ENCODE assay signal across 1 cellular context in genomic region chr2:26244479-26245230, GRCh38.
TF ChIP-seq lines count a peak whose summit lies in the region.

Gene HADHA (minus strand): TSS chr2:26244632. CDS start chr2:26244596, 36 bp downstream.
Gene HADHB (plus strand): TSS chr2:26244939. CDS start chr2:26254255, 9,316 bp downstream.

TF ChIP-seq in HepG2, 621 proteins besides CTCF, POLR2A, EP300 and RAD21 (continued from another document and continues in another):
- no peak for TF ChIP-seq ZNF407 (CRISPR knock-in tag; IDR thresholded peaks at IDR 0.05; ENCODE audit: not compliant biosample characterization)
- TF ChIP-seq SOX13 (IDR thresholded peaks at IDR 0.05) = peak; percentile 41; the same call in 1 of the 2 replicates
- TF ChIP-seq SOX13 (CRISPR knock-in tag; conservative IDR thresholded peaks at IDR 0.05 in 1 of 2, IDR thresholded peaks at IDR 0.05 in 1 of 2) = peak in 1 of 2 experiments; percentile 65; a peak in 1 of 4 replicates
- TF ChIP-seq GATA4 (IDR thresholded peaks at IDR 0.05; ENCODE audit: borderline replicate concordance, low read depth) = no peak; the same call in 1 of the 2 replicates
- TF ChIP-seq KDM5B (CRISPR knock-in tag; IDR thresholded peaks at IDR 0.05; ENCODE audit: borderline replicate concordance) = peak; percentile 90
- peak; percentile 97 for TF ChIP-seq SRSF1 (optimal IDR thresholded peaks at IDR 0.05; ENCODE audit: low read depth, low read length)
- TF ChIP-seq HES4 (CRISPR knock-in tag; IDR thresholded peaks at IDR 0.05; ENCODE audit: borderline replicate concordance) = no peak; the same call in 1 of the 2 replicates
- no peak; the same call in 1 of the 2 replicates for TF ChIP-seq ZNF616 (CRISPR knock-in tag; IDR thresholded peaks at IDR 0.05; ENCODE audit: low read depth)
- no peak for TF ChIP-seq LRRFIP1 (CRISPR knock-in tag; conservative IDR thresholded peaks at IDR 0.05)
- TF ChIP-seq ZNF549 (CRISPR knock-in tag; IDR thresholded peaks at IDR 0.05) = no peak
- TF ChIP-seq SRF (IDR thresholded peaks at IDR 0.05; ENCODE audit: low read depth, low read length) = no peak
- TF ChIP-seq BHLHE40 (IDR thresholded peaks at IDR 0.05; ENCODE audit: low read length) = no peak; the same call in 1 of the 2 replicates
- no peak for TF ChIP-seq ADNP (CRISPR knock-in tag; IDR thresholded peaks at IDR 0.05)
- no peak for TF ChIP-seq ZNF3 (CRISPR knock-in tag; IDR thresholded peaks at IDR 0.05)
- no peak; the same call in 1 of the 2 replicates for TF ChIP-seq E2F5 (CRISPR knock-in tag; conservative IDR thresholded peaks at IDR 0.05)
- no peak for TF ChIP-seq THYN1 (CRISPR knock-in tag; IDR thresholded peaks at IDR 0.05; ENCODE audit: borderline replicate concordance, low read depth)
- no peak for TF ChIP-seq CBX2 (IDR thresholded peaks at IDR 0.05; ENCODE audit: low read depth, low read length)
- TF ChIP-seq CBX2 (CRISPR knock-in tag; IDR thresholded peaks at IDR 0.05; ENCODE audit: low read depth) = 0 out of 2 replicates have a peak, but pooled peaks have one; percentile 55
- no peak; the same call in none of the 2 replicates for TF ChIP-seq FOSL2 (CRISPR knock-in tag; IDR thresholded peaks at IDR 0.05)
- no peak for TF ChIP-seq ZFP90 (CRISPR knock-in tag; IDR thresholded peaks at IDR 0.05; ENCODE audit: borderline replicate concordance)
- TF ChIP-seq ZNF496 (CRISPR knock-in tag; IDR thresholded peaks at IDR 0.05; ENCODE audit: insufficient replicate concordance) = no peak
- TF ChIP-seq ATRX (CRISPR knock-in tag; IDR thresholded peaks at IDR 0.05; ENCODE audit: borderline replicate concordance) = no peak
- TF ChIP-seq RNF2 (conservative IDR thresholded peaks at IDR 0.05; ENCODE audit: low read depth) = no peak
- no peak for TF ChIP-seq NCOA5 (CRISPR knock-in tag; IDR thresholded peaks at IDR 0.05)
- TF ChIP-seq ZNF691 (CRISPR knock-in tag; IDR thresholded peaks at IDR 0.05; ENCODE audit: borderline replicate concordance, low read depth) = peak; percentile 78; the same call in 1 of the 2 replicates
- TF ChIP-seq ZNF564 (CRISPR knock-in tag; IDR thresholded peaks at IDR 0.05) = no peak
- TF ChIP-seq PHF8 (CRISPR knock-in tag; IDR thresholded peaks at IDR 0.05) = peak; percentile 83
- no peak for TF ChIP-seq TCF7L2 (IDR thresholded peaks at IDR 0.05; ENCODE audit: low read depth, low read length)
- TF ChIP-seq ZNF460 (CRISPR knock-in tag; IDR thresholded peaks at IDR 0.05; ENCODE audit: borderline replicate concordance) = no peak; the same call in 1 of the 2 replicates
- TF ChIP-seq CREBL2 (CRISPR knock-in tag; IDR thresholded peaks at IDR 0.05; ENCODE audit: borderline replicate concordance) = no peak
- TF ChIP-seq KDM2A (CRISPR knock-in tag; IDR thresholded peaks at IDR 0.05; ENCODE audit: borderline replicate concordance, low read depth) = peak; percentile 93
- 0 out of 2 replicates have a peak, but pooled peaks have one; percentile 72 for TF ChIP-seq KLF9 (CRISPR knock-in tag; IDR thresholded peaks at IDR 0.05; ENCODE audit: low read depth)
- TF ChIP-seq ELF3 (CRISPR knock-in tag; IDR thresholded peaks at IDR 0.05) = peak; percentile 81
- TF ChIP-seq ZNF431 (CRISPR knock-in tag; IDR thresholded peaks at IDR 0.05; ENCODE audit: borderline replicate concordance, low read depth) = no peak; the same call in none of the 2 replicates
- TF ChIP-seq ZNF362 (CRISPR knock-in tag; IDR thresholded peaks at IDR 0.05; ENCODE audit: borderline replicate concordance) = no peak
- TF ChIP-seq MTERF4 (CRISPR knock-in tag; IDR thresholded peaks at IDR 0.05) = no peak
- TF ChIP-seq EHMT2 (IDR thresholded peaks at IDR 0.05; ENCODE audit: borderline replicate concordance, low read depth, low read length) = no peak; the same call in 1 of the 2 replicates
- TF ChIP-seq TARDBP (CRISPR knock-in tag; IDR thresholded peaks at IDR 0.05) = peak; percentile 57
- TF ChIP-seq EED (CRISPR knock-in tag; IDR thresholded peaks at IDR 0.05) = no peak
- peak; percentile 80; the same call in 1 of the 2 replicates for TF ChIP-seq ZNF891 (CRISPR knock-in tag; IDR thresholded peaks at IDR 0.05)
- no peak; the same call in 1 of the 2 replicates for TF ChIP-seq ZIK1 (CRISPR knock-in tag; IDR thresholded peaks at IDR 0.05; ENCODE audit: borderline replicate concordance, low read depth)
- TF ChIP-seq ZNF720 (CRISPR knock-in tag; IDR thresholded peaks at IDR 0.05) = no peak; the same call in 1 of the 2 replicates
- TF ChIP-seq DZIP1 (CRISPR knock-in tag; IDR thresholded peaks at IDR 0.05) = no peak; the same call in 1 of the 2 replicates
